Comparison of ENCODE assay signal across 8 cellular contexts in the genomic region with DNA sequence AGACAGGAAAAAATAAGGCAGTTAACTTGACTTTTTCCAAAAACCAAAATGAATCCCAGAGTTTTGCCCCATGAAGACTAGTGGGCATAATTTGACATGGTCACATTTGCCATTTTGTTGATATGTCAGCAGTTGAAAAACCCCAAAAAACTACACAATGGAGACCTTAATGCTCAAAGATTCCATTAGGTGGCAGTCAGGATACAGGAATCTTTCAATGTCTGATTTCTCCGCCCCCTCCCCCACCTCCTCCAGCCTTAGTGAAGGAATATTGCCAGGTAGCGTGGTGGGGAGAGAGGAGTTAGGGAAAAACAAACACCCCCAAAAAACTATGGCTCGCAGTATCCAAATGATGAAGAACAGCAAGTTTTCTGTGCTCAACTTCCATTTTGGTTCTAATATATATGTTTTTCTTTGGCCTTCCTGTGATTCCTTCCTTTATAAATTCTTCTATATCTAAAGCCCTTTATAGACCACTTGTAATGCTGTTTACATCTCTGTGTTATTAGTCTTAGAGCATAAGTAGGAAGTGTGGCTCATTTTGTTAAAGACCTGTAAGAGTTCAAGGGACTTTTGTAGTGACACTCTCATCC. TPM values are rescaled to one million over a fixed set of nuclear protein-coding genes. Genes with fewer than 3 reads are reported as not detected.
A peak's percentile ranks its signal among the peaks of the same experiment; 100 is the strongest.
DNase-seq lines count a peak whose midpoint lies in the region; ATAC-seq, FAIRE-seq and TF ChIP-seq lines count a peak whose summit lies in the region.

No MANE protein-coding gene starts in this region.

- WGBS in A549 (ENCODE audit: missing lambda C conversion rate), result 2% methylated on average over 3 of the region's 3 CpGs

- FAIRE-seq in A549 (lab: Jason Lieb, UNC), result peak; percentile 13

- peak in 1 of 2 experiments; percentile 39; a peak in 1 of 5 replicates for TF ChIP-seq EP300 in A549 (IDR thresholded peaks at IDR 0.05)

- H3K27me3 ChIP-seq in KMS-11 (ENCODE audit: insufficient read depth, low read depth) (no peaks in the 10 kb centered on the region), breast epithelium (no peaks in the 10 kb centered on the region)

- peak overlapping the region; percentile 76 to 84 for H3K27ac ChIP-seq in A549
- H3K27ac ChIP-seq in KMS-11, result no peak overlapping the region
- no peak overlapping the region for H3K27ac ChIP-seq in breast epithelium

- H3K4me3 ChIP-seq in A549 (no peak overlapping the region), KMS-11 (IDR thresholded peaks at IDR 0.05; ENCODE audit: insufficient read depth, low read depth, low read length) (no peak overlapping the region), breast epithelium (no peak overlapping the region)

- TF ChIP-seq RAD21 in A549 (conservative IDR thresholded peaks at IDR 0.05 in 1 of 2, IDR thresholded peaks at IDR 0.05 in 1 of 2), result peak; percentile 97 to 100

- H3K9me3 ChIP-seq in A549, result no peaks in the 10 kb centered on the region
- no peaks in the 10 kb centered on the region for H3K9me3 ChIP-seq in breast epithelium

- CTCF ChIA-PET in A549 (lab: Yijun Ruan, JAX), result interaction anchor here (0.8 to 7.4 kb wide), 26 partner anchors 13 to 370 kb away, joined by 3 to 65 read pairs (median 5); partner anchors contain the start of gene DUSP5

- TF ChIP-seq POLR2A in A549 (IDR thresholded peaks at IDR 0.05; ENCODE audit: low read length), result no peak
- TF ChIP-seq POLR2A in breast epithelium (IDR thresholded peaks at IDR 0.05), result no peak

- in situ Hi-C loops in SK-MEL-5 (cut with HindIII; ENCODE audit: low pct_unique_long_range_greater_than_20kb, low sequenced_read_pairs), result no loop called here

- intact Hi-C loops in breast epithelium (cut with DNase I; ENCODE audit: low total_unique reads) (no loop called here), left colon (cut with DNase I, micrococcal nuclease) (loop anchor here (5.0 to 10.0 kb wide), 2 partner anchors 223 to 236 kb away; no protein-coding TSS in a partner anchor)

- H2AFZ ChIP-seq in KMS-11 (ENCODE audit: low read depth), result no peak overlapping the region

- no peaks in the 10 kb centered on the region for H4K20me1 ChIP-seq in KMS-11 (ENCODE audit: insufficient read depth)

- H3K79me2 ChIP-seq in KMS-11 (ENCODE audit: insufficient read depth, low read depth), result no peaks in the 10 kb centered on the region

- ATAC-seq in A549, result peak; percentile 84 to 86
- ATAC-seq in left colon, result peak; percentile 85
- no peak for ATAC-seq in HG03439 (IDR thresholded peaks at IDR 0.05; ENCODE audit: unreplicated experiment)

- POLR2A ChIA-PET in A549 (lab: Yijun Ruan, JAX), result interaction anchor here (1.0 kb wide), 1 partner anchor 235 kb away, joined by 3 read pairs; no protein-coding TSS in a partner anchor

- no peaks in the 10 kb centered on the region for H3K36me3 ChIP-seq in KMS-11 (ENCODE audit: insufficient read depth)
- H3K36me3 ChIP-seq in breast epithelium, result no peaks in the 10 kb centered on the region

- H3K4me1 ChIP-seq in A549, result peaks cover 57% of the 10 kb centered on the region
- H3K4me1 ChIP-seq in KMS-11 (ENCODE audit: low read depth, poor library complexity, severe bottlenecking), result peaks cover 31% of the 10 kb centered on the region
- no peaks in the 10 kb centered on the region for H3K4me1 ChIP-seq in breast epithelium

- no peak overlapping the region for H3K9ac ChIP-seq in KMS-11

- peak overlapping the region; percentile 49 for H3K4me2 ChIP-seq in A549
- peak overlapping the region; percentile 29; the same call in 1 of the 2 replicates for H3K4me2 ChIP-seq in KMS-11

- peak; percentile 90 for TF ChIP-seq CTCF in A549 (IDR thresholded peaks at IDR 0.05)
- TF ChIP-seq CTCF in KMS-11 (conservative IDR thresholded peaks at IDR 0.05; ENCODE audit: low read depth, low read length), result peak; percentile 85
- TF ChIP-seq CTCF in breast epithelium (IDR thresholded peaks at IDR 0.05), result peak; percentile 74 to 86 (median 78)

- peak; percentile 54 to 79 for DNase-seq in A549 (ENCODE audit: low read depth in 1 of 2, low spot score in 1 of 2)
- DNase-seq in ELR (ENCODE audit: low read depth), result peak; percentile 85
- peak; percentile 72 for DNase-seq in SK-MEL-5 (ENCODE audit: low read depth, low spot score)
- peak in 1 of 2 donors; percentile 47 for DNase-seq in breast epithelium (ENCODE audit: low spot score in 2 of 2)
- DNase-seq in left colon, result peak; percentile 32 to 70
- peak; percentile 32 for DNase-seq in stimulated activated naive CD4-positive, alpha-beta T cell treated with Interleukin-2 at 50 U/mL for 16 hours (lab: John Stamatoyannopoulos, UW)

TF ChIP-seq in A549, 52 proteins besides CTCF, POLR2A, EP300 and RAD21:
- TF ChIP-seq HOXB5 (CRISPR knock-in tag; IDR thresholded peaks at IDR 0.05), result no peak
- TF ChIP-seq JUN (IDR thresholded peaks at IDR 0.05), result peak in 1 of 2 experiments; percentile 29; a peak in 1 of 5 replicates
- TF ChIP-seq MAFK (IDR thresholded peaks at IDR 0.05; ENCODE audit: partially characterized antibody), result peak; percentile 30
- TF ChIP-seq SMC3 (IDR thresholded peaks at IDR 0.05), result peak; percentile 99

RNA-seq across cellular contexts. Expression of gene SMNDC1, which starts 6.7 kb away (rescaled TPM):
- polyA plus RNA-seq in A549 (2011; rRNA removed) (35.4 and 40.2 TPM in 2 replicates), A549 (2017; fragmentation: RNase III; extraction: RNeasy Plus Mini Kit Qiagen cat#74134 plus additional on column Dnase treatment) (27.5 to 30.1 TPM (median 28.1 TPM) in 3 replicates)
- polyA plus RNA-seq in A549 (2012; cell fraction: cytosol; rRNA removed), result 10.4 and 13.9 TPM in 2 replicates
- polyA plus RNA-seq in A549 (2012; cell fraction: nucleus; rRNA removed), result 7.1 and 9.5 TPM in 2 replicates
- 6.4 and 8.9 TPM in 2 replicates for polyA minus RNA-seq in A549 (2011; rRNA and poly(A)+ RNA removed)
- 6.6 and 8.0 TPM in 2 replicates for total RNA-seq in SK-MEL-5 (2014; rRNA removed; shearing (Covaris generic))
- 14.4 and 18.7 TPM in 2 replicates for polyA plus RNA-seq in SK-MEL-5 (2015; cell fraction: cytosol; rRNA removed)
- 22.3 and 34.9 TPM in 2 replicates for polyA plus RNA-seq in SK-MEL-5 (2015; cell fraction: nucleus; rRNA removed)
- total RNA-seq in breast epithelium (10 to 100 TPM; 11.5 to 16.0 (median 13.4) TPM), left colon (10 to 100 TPM; 24.3 to 24.7 TPM)

Comparison
In these comparisons a context has a peak if more than half of its experiments do, and no peak if none do; other contexts are left out.
1. H3K27ac ChIP-seq: peak in A549 (2 of 2); none in KMS-11 (single experiment) and breast epithelium (0 of 2).
2. Peak in every context shown above with its lines, with median percentiles within 50 percentile points of each other: CTCF ChIP-seq.